1 cellular context compared by ENCODE assay signal in the genomic region with DNA sequence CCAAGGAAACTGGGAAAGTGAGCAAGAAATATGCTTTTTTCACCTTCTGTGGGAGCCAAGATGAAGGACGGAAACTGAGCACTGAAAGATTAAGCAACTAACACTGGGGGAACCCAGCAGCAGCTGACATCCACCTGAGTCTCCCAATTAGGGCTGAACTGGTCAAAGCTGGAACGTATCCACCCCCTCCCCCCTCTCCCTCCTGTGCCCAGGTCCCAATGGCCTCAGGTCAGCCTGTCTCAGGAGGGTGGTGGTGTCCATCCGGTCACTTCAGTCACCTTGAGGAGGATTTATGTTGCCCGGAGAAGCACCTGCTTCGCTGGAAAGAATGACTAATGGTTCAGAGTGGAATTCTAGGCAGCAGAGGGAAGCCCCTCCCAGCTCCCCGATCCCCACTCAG.
TF ChIP-seq lines count a peak whose summit lies in the region.

No MANE protein-coding gene starts in this region.

TF ChIP-seq in liver, 16 proteins besides CTCF, POLR2A, EP300 and RAD21 (continued from another document):
- TF ChIP-seq SP1 (IDR thresholded peaks at IDR 0.05) (peak; percentile 8), RXRA (IDR thresholded peaks at IDR 0.05) (peak in 1 of 2 donors; percentile 63)
TF ChIP-seq in liver: peak in this region for 9.
